24 cellular contexts compared by ENCODE assay signal in genomic region chr1:36024761-36025303, GRCh38. TPM values are rescaled to one million over a fixed set of nuclear protein-coding genes. Genes with fewer than 3 reads are reported as not detected.
A peak's percentile ranks its signal among the peaks of the same experiment; 100 is the strongest.
DNase-seq lines count a peak whose midpoint lies in the region; ATAC-seq and TF ChIP-seq lines count a peak whose summit lies in the region.
"Had no signal": no experiment of that assay in that cellular context is flagged by ENCODE, and none has a peak within 500 bp of the region (broad histone marks: within the 10 kb centered on the region; RNA-seq: fewer than 3 reads in every experiment).

No MANE protein-coding gene starts in this region.

- H3K9me2 ChIP-seq in SK-N-SH = no peaks in the 10 kb centered on the region

- no peak for ATAC-seq in WTC11
- ATAC-seq: CD8-positive, alpha-beta T cell; GM23338; K562; Right ventricle myocardium inferior had no signal

- H3K9me3 Mint-ChIP-seq in WTC11 = peaks cover 4% of the 10 kb centered on the region
- peaks cover 0 to 4% (median 0%) of the 10 kb centered on the region in 8 donors for H3K9me3 Mint-ChIP-seq in CD4-positive, alpha-beta memory T cell

- H3K79me2 ChIP-seq in SK-N-SH (ENCODE audit: insufficient read depth) = no peaks in the 10 kb centered on the region

- no peaks in the 10 kb centered on the region for H3K4me1 Mint-ChIP-seq in WTC11
- H3K4me1 Mint-ChIP-seq in CD4-positive, alpha-beta memory T cell = no peaks in the 10 kb centered on the region
- H3K4me1 Mint-ChIP-seq: GM23338, H9 had no signal

- H3K4me3 Mint-ChIP-seq in WTC11 = no peak overlapping the region
- no peak overlapping the region for H3K4me3 Mint-ChIP-seq in CD4-positive, alpha-beta memory T cell
- H3K4me3 Mint-ChIP-seq: CD8-positive, alpha-beta T cell; GM23338; H9 had no signal

- no peaks in the 10 kb centered on the region for H4K20me1 ChIP-seq in SK-N-SH (ENCODE audit: insufficient read depth)

- H3K4me1 ChIP-seq in SK-N-SH (ENCODE audit: control insufficient read depth in 1 of 2, insufficient read depth in 2 of 2, low read depth in 1 of 2, low read length in 1 of 2) = peaks cover 0 to 10% of the 10 kb centered on the region in 2 experiments; a peak in 2 of 4 replicates
- no peaks in the 10 kb centered on the region for H3K4me1 ChIP-seq in CD4-positive, alpha-beta memory T cell (ENCODE audit: insufficient read depth, low read length)
- H3K4me1 ChIP-seq: Caco-2, SJSA1 had no signal

- peaks cover 35% of the 10 kb centered on the region for H3K36me3 Mint-ChIP-seq in WTC11
- H3K36me3 Mint-ChIP-seq in CD4-positive, alpha-beta memory T cell = peaks cover 34 to 38% of the 10 kb centered on the region in 2 donors

- CTCF ChIA-PET in SK-N-SH (lab: Yijun Ruan, JAX) = interaction anchor here (0.6 kb wide), 1 partner anchor 14 kb away, joined by 3 read pairs; no protein-coding TSS in a partner anchor
- CTCF ChIA-PET in WTC11 (lab: Charles Lee) = no interaction called here
- CTCF ChIA-PET in CD4-positive, alpha-beta memory T cell (lab: Charles Lee; ENCODE audit: partially characterized antibody) = no interaction called here

- H3K36me3 ChIP-seq in SK-N-SH (replicated peaks in 1 of 2; ENCODE audit: control insufficient read depth in 1 of 2, insufficient read depth in 2 of 2, low read length in 1 of 2) = peaks cover 17 to 58% of the 10 kb centered on the region in 2 experiments
- H3K36me3 ChIP-seq in CD4-positive, alpha-beta memory T cell (ENCODE audit: insufficient read depth, low read length) = peaks cover 12% of the 10 kb centered on the region

- H3K4me3 ChIP-seq in SK-N-SH (ENCODE audit: low read depth in 2 of 2, low read length in 1 of 2) = no peak overlapping the region
- H3K4me3 ChIP-seq in CD4-positive, alpha-beta memory T cell (ENCODE audit: low read length in 2 of 2) = no peak overlapping the region
- H3K4me3 ChIP-seq: GM23338, K562, SJSA1 had no signal

- no peak overlapping the region for H3K27ac Mint-ChIP-seq in WTC11
- peak overlapping the region in 2 of 7 donors; percentile 1 to 50 for H3K27ac Mint-ChIP-seq in CD4-positive, alpha-beta memory T cell
- H3K27ac Mint-ChIP-seq: CD8-positive, alpha-beta T cell; GM23338 had no signal

- 54% methylated on average over 2 of the region's 2 CpGs for WGBS in SK-N-SH (ENCODE audit: low lambda C conversion rate)

- TF ChIP-seq EP300 in SK-N-SH (IDR thresholded peaks at IDR 0.05; ENCODE audit: borderline replicate concordance in 1 of 2, low read depth in 1 of 2, low read length in 1 of 2) = no peak

- intact Hi-C loops in CD4-positive, alpha-beta memory T cell (cut with micrococcal nuclease) = no loop called here

- no peaks in the 10 kb centered on the region for H3K27me3 Mint-ChIP-seq in WTC11 (ENCODE audit: low read depth)
- no peaks in the 10 kb centered on the region for H3K27me3 Mint-ChIP-seq in CD4-positive, alpha-beta memory T cell

- DNase-seq in EH (ENCODE audit: low read depth) (peak; percentile 42), EL (peak; percentile 34), SK-N-SH (no peak), dedifferentiated amniotic fluid mesenchymal stem cell (ENCODE audit: extremely low spot score) (peak; percentile 32), GM03348 (ENCODE audit: low spot score) (no peak), WTC11 (ENCODE audit: low spot score) (no peak)
- DNase-seq in CD4-positive, alpha-beta memory T cell = no peak
- DNase-seq: C1 segment of cervical spinal cord; Caco-2; CD8-positive, alpha-beta T cell; H9; Kasumi-1; NCI-H1105 treated with DMSO at 0.1 percent for 48 hours; NCI-H146; NCI-H1930; NCI-H2107; NCI-H524 treated with DMSO at 0.1 percent for 48 hours; NCI-H774 had no signal

- H3K4me2 ChIP-seq in SK-N-SH = no peak overlapping the region
- H3K4me2 ChIP-seq: GM23338 had no signal

- no peaks in the 10 kb centered on the region for H3K27me3 ChIP-seq in SK-N-SH (ENCODE audit: insufficient read depth)
- H3K27me3 ChIP-seq in CD4-positive, alpha-beta memory T cell (ENCODE audit: insufficient read depth, low read length) = no peaks in the 10 kb centered on the region
- H3K27me3 ChIP-seq: SJSA1 had no signal

- TF ChIP-seq CTCF in SK-N-SH (IDR thresholded peaks at IDR 0.05) = no peak
- no peak for TF ChIP-seq CTCF in WTC11 (IDR thresholded peaks at IDR 0.05)

- 0 out of 2 replicates have a peak, but pooled peaks cover 4% of the 10 kb centered on the region for H3K9me3 ChIP-seq in SK-N-SH
- no peaks in the 10 kb centered on the region for H3K9me3 ChIP-seq in CD4-positive, alpha-beta memory T cell (ENCODE audit: control insufficient read depth in 1 of 2, low read length in 2 of 2)
- H3K9me3 ChIP-seq: Caco-2, SJSA1 had no signal

- no peak overlapping the region for H2AFZ ChIP-seq in SK-N-SH (ENCODE audit: low read depth)
- H2AFZ ChIP-seq: GM23338 had no signal

- peak overlapping the region in 1 of 2 experiments; percentile 57; a peak in 2 of 4 replicates for H3K27ac ChIP-seq in SK-N-SH (ENCODE audit: low read depth in 2 of 2, low read length in 1 of 2)
- no peak overlapping the region for H3K27ac ChIP-seq in CD4-positive, alpha-beta memory T cell (ENCODE audit: low read depth, low read length)
- H3K27ac ChIP-seq: SJSA1 had no signal

- no peak overlapping the region for H3K9ac ChIP-seq in SK-N-SH

- H3F3A ChIP-seq in SK-N-SH (replicated peaks; ENCODE audit: insufficient read depth) = peaks cover 26% of the 10 kb centered on the region

- POLR2A ChIA-PET in SK-N-SH (lab: Yijun Ruan, JAX) = no interaction called here
- POLR2A ChIA-PET in WTC11 (lab: Charles Lee) = no interaction called here
- POLR2A ChIA-PET in CD4-positive, alpha-beta memory T cell (lab: Charles Lee; ENCODE audit: partially characterized antibody) = no interaction called here

- TF ChIP-seq RAD21 in SK-N-SH (IDR thresholded peaks at IDR 0.05; ENCODE audit: low read length) = no peak

TF ChIP-seq in SK-N-SH, 30 proteins besides CTCF, POLR2A, EP300 and RAD21:
- TF ChIP-seq JUND (IDR thresholded peaks at IDR 0.05) (peak; percentile 27; the same call in 1 of the 2 replicates), SMC3 (IDR thresholded peaks at IDR 0.05; ENCODE audit: low read depth, low read length) (no peak), TCF12 (IDR thresholded peaks at IDR 0.05) (peak; percentile 30; the same call in 1 of the 2 replicates)

TF ChIP-seq in WTC11, 78 proteins besides CTCF, POLR2A, EP300 and RAD21:
- TF ChIP-seq, protein P1, sequence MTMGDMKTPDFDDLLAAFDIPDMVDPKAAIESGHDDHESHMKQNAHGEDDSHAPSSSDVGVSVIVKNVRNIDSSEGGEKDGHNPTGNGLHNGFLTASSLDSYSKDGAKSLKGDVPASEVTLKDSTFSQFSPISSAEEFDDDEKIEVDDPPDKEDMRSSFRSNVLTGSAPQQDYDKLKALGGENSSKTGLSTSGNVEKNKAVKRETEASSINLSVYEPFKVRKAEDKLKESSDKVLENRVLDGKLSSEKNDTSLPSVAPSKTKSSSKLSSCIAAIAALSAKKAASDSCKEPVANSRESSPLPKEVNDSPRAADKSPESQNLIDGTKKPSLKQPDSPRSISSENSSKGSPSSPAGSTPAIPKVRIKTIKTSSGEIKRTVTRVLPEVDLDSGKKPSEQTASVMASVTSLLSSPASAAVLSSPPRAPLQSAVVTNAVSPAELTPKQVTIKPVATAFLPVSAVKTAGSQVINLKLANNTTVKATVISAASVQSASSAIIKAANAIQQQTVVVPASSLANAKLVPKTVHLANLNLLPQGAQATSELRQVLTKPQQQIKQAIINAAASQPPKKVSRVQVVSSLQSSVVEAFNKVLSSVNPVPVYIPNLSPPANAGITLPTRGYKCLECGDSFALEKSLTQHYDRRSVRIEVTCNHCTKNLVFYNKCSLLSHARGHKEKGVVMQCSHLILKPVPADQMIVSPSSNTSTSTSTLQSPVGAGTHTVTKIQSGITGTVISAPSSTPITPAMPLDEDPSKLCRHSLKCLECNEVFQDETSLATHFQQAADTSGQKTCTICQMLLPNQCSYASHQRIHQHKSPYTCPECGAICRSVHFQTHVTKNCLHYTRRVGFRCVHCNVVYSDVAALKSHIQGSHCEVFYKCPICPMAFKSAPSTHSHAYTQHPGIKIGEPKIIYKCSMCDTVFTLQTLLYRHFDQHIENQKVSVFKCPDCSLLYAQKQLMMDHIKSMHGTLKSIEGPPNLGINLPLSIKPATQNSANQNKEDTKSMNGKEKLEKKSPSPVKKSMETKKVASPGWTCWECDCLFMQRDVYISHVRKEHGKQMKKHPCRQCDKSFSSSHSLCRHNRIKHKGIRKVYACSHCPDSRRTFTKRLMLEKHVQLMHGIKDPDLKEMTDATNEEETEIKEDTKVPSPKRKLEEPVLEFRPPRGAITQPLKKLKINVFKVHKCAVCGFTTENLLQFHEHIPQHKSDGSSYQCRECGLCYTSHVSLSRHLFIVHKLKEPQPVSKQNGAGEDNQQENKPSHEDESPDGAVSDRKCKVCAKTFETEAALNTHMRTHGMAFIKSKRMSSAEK (CRISPR knock-in tag; IDR thresholded peaks at IDR 0.05; ENCODE audit: borderline replicate concordance) = no peak
- TF ChIP-seq ZBTB21 (CRISPR knock-in tag; IDR thresholded peaks at IDR 0.05; ENCODE audit: borderline replicate concordance) = no peak
- no peak for TF ChIP-seq GABPB1 (CRISPR knock-in tag; IDR thresholded peaks at IDR 0.05)

RNA-seq across cellular contexts. Expression of gene TEKT2, which starts 59.1 kb away (rescaled TPM):
- polyA plus RNA-seq in SK-N-SH (2012; rRNA removed) = 1.0 and 1.2 TPM in 2 replicates
- 0.17 and 0.30 TPM in 2 replicates for polyA plus RNA-seq in SK-N-SH (2012; cell fraction: cytosol; rRNA removed)
- polyA plus RNA-seq in SK-N-SH (2012; cell fraction: nucleus; rRNA removed) = 4.1 and 4.4 TPM in 2 replicates
- total RNA-seq in WTC11 (2021) = 1.9 to 2.5 TPM (median 2.0 TPM) in 3 replicates
- not detected for total RNA-seq in CD4-positive, alpha-beta memory T cell
- not detected for polyA plus RNA-seq in CD4-positive, alpha-beta memory T cell
- total RNA-seq: Caco-2, MCF 10A, Right ventricle myocardium inferior, RPMI7951, SJSA1 had no signal

Comparison
In these comparisons a context has a peak if more than half of its experiments do, and no peak if none do; other contexts are left out.
1. DNase-seq: peak in EH (single experiment), EL (single experiment) and dedifferentiated amniotic fluid mesenchymal stem cell (single experiment); none in SK-N-SH (single experiment), GM03348 (single experiment), WTC11 (single experiment) and CD4-positive, alpha-beta memory T cell (0 of 5).